ENCODE assay signal across 16 cellular contexts in genomic region chr5:177372910-177373309, GRCh38. TPM values are rescaled to one million over a fixed set of nuclear protein-coding genes. Genes with fewer than 3 reads are reported as not detected.
DNase-seq lines count a peak whose midpoint lies in the region; ATAC-seq and TF ChIP-seq lines count a peak whose summit lies in the region.
"Had no signal": no experiment of that assay in that cellular context is flagged by ENCODE, and none has a peak within 500 bp of the region (broad histone marks: within the 10 kb centered on the region; RNA-seq: fewer than 3 reads in every experiment).

No MANE protein-coding gene starts in this region.

- H3K27me3 ChIP-seq in esophagus squamous epithelium = no peaks in the 10 kb centered on the region
- H3K27me3 ChIP-seq in upper lobe of left lung = no peaks in the 10 kb centered on the region

- no peak for TF ChIP-seq CTCF in esophagus squamous epithelium (IDR thresholded peaks at IDR 0.05)
- TF ChIP-seq CTCF in upper lobe of left lung (IDR thresholded peaks at IDR 0.05) = no peak
- TF ChIP-seq CTCF in MCF 10A (IDR thresholded peaks at IDR 0.05; ENCODE audit: unreplicated experiment) = no peak

- WGBS in esophagus squamous epithelium, 2 donors = 77 to 82% methylated on average over 5 to 6 of the region's 6 CpGs
- 78 to 87% methylated on average over 6 of the region's 6 CpGs for WGBS in upper lobe of left lung, 2 donors

- no peaks in the 10 kb centered on the region for H3K27me3 Mint-ChIP-seq in activated CD4-positive, alpha-beta memory T cell treated with anti-CD3 and anti-CD28 coated beads, Interleukin-2, amount 10 ng/mL, durations not matched to agents 7 days and 5 days
- no peaks in the 10 kb centered on the region for H3K27me3 Mint-ChIP-seq in MCF 10A (ENCODE audit: insufficient read depth, unreplicated experiment)
- H3K27me3 Mint-ChIP-seq: IgD-negative memory B cell had no signal

- intact Hi-C loops in esophagus squamous epithelium (cut with DNase I) = no loop called here
- intact Hi-C loops in MCF 10A (cut with micrococcal nuclease) = no loop called here

- H3K9me3 Mint-ChIP-seq in activated CD4-positive, alpha-beta memory T cell treated with anti-CD3 and anti-CD28 coated beads, Interleukin-2, amount 10 ng/mL, durations not matched to agents 7 days and 5 days = no peaks in the 10 kb centered on the region
- no peaks in the 10 kb centered on the region for H3K9me3 Mint-ChIP-seq in MCF 10A (ENCODE audit: unreplicated experiment)
- H3K9me3 Mint-ChIP-seq: IgD-negative memory B cell had no signal

- H3K9me3 ChIP-seq in esophagus squamous epithelium (no peaks in the 10 kb centered on the region), upper lobe of left lung (no peaks in the 10 kb centered on the region)

- POLR2A ChIA-PET in activated CD4-positive, alpha-beta memory T cell treated with anti-CD3 and anti-CD28 coated beads, Interleukin-2, amount 10 ng/mL, durations not matched to agents 7 days and 5 days (lab: Charles Lee) = interaction anchor here (1.1 to 7.2 kb wide), 14 partner anchors 9 to 126 kb away, joined by 3 to 62 read pairs (median 4); partner anchors contain the start of genes GRK6, LMAN2, RGS14 and SLC34A1
- POLR2A ChIA-PET in MCF 10A (lab: Yijun Ruan, JAX) = interaction anchor here (1.8 to 5.9 kb wide), 3 partner anchors 16 to 30 kb away, joined by 7 to 59 read pairs (median 58); partner anchors contain the start of gene LMAN2

- peak overlapping the region; percentile 86 to 93 (median 92) for H3K27ac ChIP-seq in esophagus squamous epithelium
- peak overlapping the region in 3 of 4 donors; percentile 69 to 82 (median 78) for H3K27ac ChIP-seq in upper lobe of left lung
- H3K27ac ChIP-seq: dorsolateral prefrontal cortex had no signal

- H3K36me3 Mint-ChIP-seq in activated CD4-positive, alpha-beta memory T cell treated with anti-CD3 and anti-CD28 coated beads, Interleukin-2, amount 10 ng/mL, durations not matched to agents 7 days and 5 days (ENCODE audit: low read depth) = peaks cover 56% of the 10 kb centered on the region
- H3K36me3 Mint-ChIP-seq in MCF 10A (ENCODE audit: insufficient read depth, unreplicated experiment) = no peaks in the 10 kb centered on the region

- peak overlapping the region; percentile 76 for H3K4me3 Mint-ChIP-seq in activated CD4-positive, alpha-beta memory T cell treated with anti-CD3 and anti-CD28 coated beads, Interleukin-2, amount 10 ng/mL, durations not matched to agents 7 days and 5 days
- H3K4me3 Mint-ChIP-seq in MCF 10A (ENCODE audit: unreplicated experiment) = no peak overlapping the region

- H3K4me3 ChIP-seq in esophagus squamous epithelium (peak overlapping the region in 2 of 4 donors; percentile 53 to 68), upper lobe of left lung (no peak overlapping the region)
- H3K4me3 ChIP-seq: dorsolateral prefrontal cortex had no signal

- CTCF ChIA-PET in activated CD4-positive, alpha-beta memory T cell treated with anti-CD3 and anti-CD28 coated beads, Interleukin-2, amount 10 ng/mL, durations not matched to agents 7 days and 5 days (lab: Charles Lee) = interaction anchor here (0.5 to 7.2 kb wide), 12 partner anchors 9 to 262 kb away, joined by 3 to 94 read pairs (median 4); partner anchors contain the start of genes LMAN2 and RGS14
- CTCF ChIA-PET in MCF 10A (lab: Yijun Ruan, JAX) = interaction anchor here (0.6 to 7.0 kb wide), 14 partner anchors 17 to 358 kb away, joined by 3 to 107 read pairs (median 4); partner anchors contain the start of gene LMAN2

- no peak for TF ChIP-seq EP300 in upper lobe of left lung (IDR thresholded peaks at IDR 0.05)

- H3K27ac Mint-ChIP-seq in activated CD4-positive, alpha-beta memory T cell treated with anti-CD3 and anti-CD28 coated beads, Interleukin-2, amount 10 ng/mL, durations not matched to agents 7 days and 5 days = peak overlapping the region; percentile 92
- no peak overlapping the region for H3K27ac Mint-ChIP-seq in MCF 10A (ENCODE audit: low read depth, unreplicated experiment)
- H3K27ac Mint-ChIP-seq: progenitor cell of endocrine pancreas had no signal

- H3K4me1 ChIP-seq in esophagus squamous epithelium (peaks cover 31 to 90% (median 54%) of the 10 kb centered on the region in 3 donors), upper lobe of left lung (peaks cover 18 to 37% (median 21%) of the 10 kb centered on the region in 4 donors)

- H3K4me1 Mint-ChIP-seq in activated CD4-positive, alpha-beta memory T cell treated with anti-CD3 and anti-CD28 coated beads, Interleukin-2, amount 10 ng/mL, durations not matched to agents 7 days and 5 days = peaks cover 66% of the 10 kb centered on the region
- H3K4me1 Mint-ChIP-seq in MCF 10A (ENCODE audit: insufficient read depth, unreplicated experiment) = peaks cover 24% of the 10 kb centered on the region

- DNase-seq in activated gamma-delta T cell treated with Interleukin-2 at 50 U/mL for 16 hours = peak; percentile 48
- no peak for DNase-seq in activated gamma-delta T cell (lab: John Stamatoyannopoulos, UW)
- DNase-seq in activated CD4-positive, alpha-beta memory T cell treated with anti-CD3 and anti-CD28 coated beads, Interleukin-2, amount 10 ng/mL, durations not matched to agents 7 days and 5 days = no peak
- no peak for DNase-seq in esophagus squamous epithelium (lab: John Stamatoyannopoulos, UW)
- no peak for DNase-seq in upper lobe of left lung
- DNase-seq in MCF 10A (ENCODE audit: unreplicated experiment) = no peak
- DNase-seq in NCI-H2227 (lab: John Stamatoyannopoulos, UW; ENCODE audit: unreplicated experiment) = no peak
- DNase-seq: dorsolateral prefrontal cortex; hypothalamus; left colon; NCI-H1436 treated with DMSO at 0.1 percent for 48 hours; stimulated activated CD4-positive, alpha-beta T cell treated with anti-CD3 and anti-CD28 coated beads, Interleukin-12 subunit alpha, Interleukin-12 subunit beta, amount 100 ng/mL, for 4 hours had no signal

- no TSS peak for BruUV-seq in MCF 10A (replicated peaks; lab: Mats Ljungman, UMichigan)

- TF ChIP-seq POLR2A in esophagus squamous epithelium (IDR thresholded peaks at IDR 0.05) = no peak
- no peak for TF ChIP-seq POLR2A in upper lobe of left lung (IDR thresholded peaks at IDR 0.05)

- H3K36me3 ChIP-seq in esophagus squamous epithelium (peaks cover 0 to 4% (median 0%) of the 10 kb centered on the region in 3 donors), upper lobe of left lung (peaks cover 0 to 9% (median 0%) of the 10 kb centered on the region in 4 donors)

- no peak for ATAC-seq in upper lobe of left lung (ENCODE audit: low FRiP score in 2 of 2)
- ATAC-seq in HG03135 (IDR thresholded peaks at IDR 0.05; ENCODE audit: unreplicated experiment) = no peak
- ATAC-seq: left colon, SK-N-SH treated with all-trans-retinoic acid at 6 μM for 48 hours had no signal

RNA-seq across cellular contexts. Expression of gene SLC34A1, which starts 11.3 kb away (rescaled TPM):
- total RNA-seq in activated CD4-positive, alpha-beta memory T cell treated with anti-CD3 and anti-CD28 coated beads, Interleukin-2, amount 10 ng/mL, durations not matched to agents 7 days and 5 days = 1 to 10 TPM; 1.4 to 1.5 TPM
- total RNA-seq in esophagus squamous epithelium (under 1 TPM; 0.15 to 0.47 (median 0.25) TPM), upper lobe of left lung (not detected), MCF 10A (2022) (not detected in 2 replicates)
- total RNA-seq: dorsolateral prefrontal cortex, left colon, progenitor cell of endocrine pancreas had no signal

RNA-seq across cellular contexts. Expression of gene RGS14, which starts 15.2 kb away (rescaled TPM):
- total RNA-seq in activated CD4-positive, alpha-beta memory T cell treated with anti-CD3 and anti-CD28 coated beads, Interleukin-2, amount 10 ng/mL, durations not matched to agents 7 days and 5 days = 100 to 1,000 TPM; 103 to 107 TPM
- total RNA-seq in esophagus squamous epithelium (10 to 100 TPM; 32.7 to 37.8 (median 34.8) TPM), upper lobe of left lung (10 to 100 TPM; 11.9 to 39.1 (median 26.6) TPM), MCF 10A (2022) (7.8 and 12.6 TPM in 2 replicates)

RNA-seq across cellular contexts. Expression of gene LMAN2, which starts 21.4 kb away (rescaled TPM):
- 100 to 1,000 TPM; 145 to 149 TPM for total RNA-seq in activated CD4-positive, alpha-beta memory T cell treated with anti-CD3 and anti-CD28 coated beads, Interleukin-2, amount 10 ng/mL, durations not matched to agents 7 days and 5 days
- total RNA-seq in esophagus squamous epithelium (100 to 1,000 TPM; 225 to 384 (median 257) TPM), upper lobe of left lung (100 to 1,000 TPM; 134 to 263 (median 177) TPM), MCF 10A (2022) (221 and 279 TPM in 2 replicates)

RNA-seq across cellular contexts. Expression of gene PFN3, which starts 27.6 kb away (rescaled TPM):
- not detected for total RNA-seq in activated CD4-positive, alpha-beta memory T cell treated with anti-CD3 and anti-CD28 coated beads, Interleukin-2, amount 10 ng/mL, durations not matched to agents 7 days and 5 days
- total RNA-seq in esophagus squamous epithelium (1 to 10 TPM in 1 of 4 donors, not detected in 3; 2.0 TPM), upper lobe of left lung (not detected), MCF 10A (2022) (not detected in 2 replicates)
- total RNA-seq: dorsolateral prefrontal cortex, left colon, progenitor cell of endocrine pancreas had no signal

RNA-seq across cellular contexts. Expression of gene F12, which starts 36.5 kb away (rescaled TPM):
- 1 to 10 TPM; 1.5 to 1.6 TPM for total RNA-seq in activated CD4-positive, alpha-beta memory T cell treated with anti-CD3 and anti-CD28 coated beads, Interleukin-2, amount 10 ng/mL, durations not matched to agents 7 days and 5 days
- 10 to 100 TPM; 10.7 to 25.4 (median 19.6) TPM for total RNA-seq in esophagus squamous epithelium
- total RNA-seq in upper lobe of left lung = 1 to 10 TPM in 4 of 6 donors, under 1 TPM in 1, not detected in 1; 0.91 to 7.8 (median 2.1) TPM
- total RNA-seq in MCF 10A (2022) = 13.6 and 16.5 TPM in 2 replicates
